11 cellular contexts compared by ENCODE assay signal in the genomic region with DNA sequence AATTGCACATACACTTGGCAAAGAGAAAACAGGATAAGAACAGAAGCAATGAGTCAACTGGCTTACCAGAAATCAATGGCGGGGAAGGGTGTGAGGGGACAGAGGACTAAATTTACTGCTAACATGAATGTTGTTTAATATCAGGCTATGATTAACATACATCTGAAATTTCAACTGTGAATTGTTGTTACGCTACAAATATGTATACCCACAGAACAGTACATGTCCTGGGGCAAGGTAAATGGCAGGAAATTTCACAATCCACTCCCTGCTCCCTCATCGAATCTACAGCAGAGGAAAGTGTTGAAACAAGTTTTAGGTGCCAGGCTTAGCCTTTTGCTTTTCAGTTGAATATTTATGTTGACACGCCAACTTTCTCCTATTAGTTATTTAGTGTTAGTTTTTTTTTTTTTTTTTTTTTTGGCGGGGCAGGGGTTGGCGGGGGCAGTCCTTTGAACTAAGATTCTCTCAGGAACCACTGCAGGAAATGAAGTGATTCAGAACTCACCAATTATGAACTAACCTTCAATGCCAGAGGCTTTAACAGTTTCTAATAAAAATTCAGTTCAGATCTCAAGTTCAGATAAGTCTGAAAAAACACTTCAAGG.
DNase-seq lines count a peak whose midpoint lies in the region; ATAC-seq and TF ChIP-seq lines count a peak whose summit lies in the region.
"Had no signal": no experiment of that assay in that cellular context is flagged by ENCODE, and none has a peak within 500 bp of the region (broad histone marks: within the 10 kb centered on the region; RNA-seq: fewer than 3 reads in every experiment).

No MANE protein-coding gene starts in this region.

- no peaks in the 10 kb centered on the region for H3K27me3 ChIP-seq in suprapubic skin

- no peak for TF ChIP-seq EP300 in suprapubic skin (IDR thresholded peaks at IDR 0.05)

- H3K4me3 Mint-ChIP-seq in T-helper 17 cell: no peak overlapping the region

- no peaks in the 10 kb centered on the region for H3K36me3 ChIP-seq in suprapubic skin

- peak overlapping the region; percentile 1 for H3K27ac ChIP-seq in suprapubic skin

- no peak for ATAC-seq in T-helper 17 cell
- ATAC-seq in HG03139 (IDR thresholded peaks at IDR 0.05; ENCODE audit: unreplicated experiment): no peak
- no peak for ATAC-seq in GM18858 (IDR thresholded peaks at IDR 0.05; ENCODE audit: unreplicated experiment)

- no peak for TF ChIP-seq CTCF in fibroblast of villous mesenchyme (IDR thresholded peaks at IDR 0.05; ENCODE audit: insufficient read depth, low read depth, low read length)
- no peak for TF ChIP-seq CTCF in suprapubic skin (IDR thresholded peaks at IDR 0.05)

- H3K36me3 Mint-ChIP-seq in T-helper 17 cell (ENCODE audit: low read depth): peaks cover 4% of the 10 kb centered on the region

- no peak for TF ChIP-seq POLR2A in suprapubic skin (IDR thresholded peaks at IDR 0.05)

- H3K27me3 Mint-ChIP-seq in T-helper 17 cell: no peaks in the 10 kb centered on the region

- peak overlapping the region; percentile 70 for H3K27ac Mint-ChIP-seq in T-helper 17 cell

- no peaks in the 10 kb centered on the region for H3K9me3 ChIP-seq in T-helper 17 cell (ENCODE audit: control insufficient read depth, low read length, poor library complexity, severe bottlenecking)
- no peaks in the 10 kb centered on the region for H3K9me3 ChIP-seq in suprapubic skin

- H3K4me3 ChIP-seq in fibroblast of villous mesenchyme (ENCODE audit: low read depth, low read length) (no peak overlapping the region), suprapubic skin (no peak overlapping the region)

- peaks cover 50% of the 10 kb centered on the region for H3K4me1 ChIP-seq in suprapubic skin

- H3K4me1 Mint-ChIP-seq in T-helper 17 cell: peaks cover 47% of the 10 kb centered on the region

- DNase-seq in NOMO-1 (lab: John Stamatoyannopoulos, UW; ENCODE audit: unreplicated experiment in 2 of 2) (peak; percentile 28), NOMO-1 treated with dmso at 0.1 percent for 144 hours (lab: John Stamatoyannopoulos, UW; ENCODE audit: unreplicated experiment) (no peak), T-helper 17 cell (no peak), fibroblast of villous mesenchyme (ENCODE audit: low read depth) (peak; percentile 60), suprapubic skin (ENCODE audit: low spot score in 2 of 2) (no peak), OCI-M1 (lab: John Stamatoyannopoulos, UW) (no peak)
- DNase-seq: ACHN; activated CD8-positive, alpha-beta memory T cell treated with anti-CD3 and anti-CD28 coated beads, Interleukin-2, amount 50 U/mL, for 4 hours; NK-92 treated with Interleukin-12 subunit alpha and Interleukin-12 subunit beta, amount 100 ng/mL, for 24 hours had no signal

- WGBS in suprapubic skin: 34% methylated on average over 6 of the region's 6 CpGs

Comparison
In these comparisons a context has a peak if more than half of its experiments do, and no peak if none do; other contexts are left out.
1. DNase-seq: peak in NOMO-1 (2 of 2) and fibroblast of villous mesenchyme (single experiment); none in NOMO-1 treated with dmso at 0.1 percent for 144 hours (single experiment), T-helper 17 cell (0 of 3), suprapubic skin (0 of 2) and OCI-M1 (single experiment).